Comparison of ENCODE assay signal across 8 cellular contexts in genomic region chr4:6250235-6250983, GRCh38. TPM values are rescaled to one million over a fixed set of nuclear protein-coding genes. Genes with fewer than 3 reads are reported as not detected.
DNase-seq lines count a peak whose midpoint lies in the region; ATAC-seq and TF ChIP-seq lines count a peak whose summit lies in the region.

No MANE protein-coding gene starts in this region.

- TF ChIP-seq EP300 in suprapubic skin (IDR thresholded peaks at IDR 0.05): no peak

- H3K27me3 ChIP-seq in body of pancreas (peaks cover 0 to 7% of the 10 kb centered on the region in 2 donors), suprapubic skin (peaks cover 44% of the 10 kb centered on the region)

- H3K4me3 ChIP-seq in HFF-Myc (replicated peaks; ENCODE audit: low read depth, low read length) (no peak overlapping the region), body of pancreas (no peak overlapping the region), suprapubic skin (no peak overlapping the region)

- TF ChIP-seq POLR2A in body of pancreas (IDR thresholded peaks at IDR 0.05): no peak
- TF ChIP-seq POLR2A in suprapubic skin (IDR thresholded peaks at IDR 0.05): no peak

- DNase-seq in DMS153 (lab: John Stamatoyannopoulos, UW): peak; percentile 17
- no peak for DNase-seq in HFF-Myc (ENCODE audit: extremely low read depth, low read depth)
- peak; percentile 90 for DNase-seq in NCI-H526 treated with DMSO at 0.1 percent for 48 hours (lab: John Stamatoyannopoulos, UW)
- peak in 1 of 4 donors; percentile 47 for DNase-seq in body of pancreas
- peak; percentile 77 for DNase-seq in iPS-NIHi7 (ENCODE audit: extremely low spot score)
- DNase-seq in suprapubic skin (ENCODE audit: low spot score in 2 of 2): no peak

- ATAC-seq in body of pancreas (peak; percentile 71), HG02588 (IDR thresholded peaks at IDR 0.05; ENCODE audit: unreplicated experiment) (no peak), HG02885 (IDR thresholded peaks at IDR 0.05; ENCODE audit: poor library complexity, unreplicated experiment) (no peak)

- no peaks in the 10 kb centered on the region for H3K9me3 ChIP-seq in body of pancreas
- H3K9me3 ChIP-seq in suprapubic skin: no peaks in the 10 kb centered on the region

- WGBS in body of pancreas, 2 donors: 9 to 11% methylated on average over 15 of the region's 15 CpGs
- WGBS in suprapubic skin: 18% methylated on average over 15 of the region's 15 CpGs

- TF ChIP-seq CTCF in HFF-Myc (IDR thresholded peaks at IDR 0.05; ENCODE audit: low read depth, low read length, missing control alignments) (peak; percentile 74), body of pancreas (IDR thresholded peaks at IDR 0.05) (peak; percentile 60 to 91 (median 79)), suprapubic skin (IDR thresholded peaks at IDR 0.05) (peak; percentile 63 to 71)

- H3K27ac ChIP-seq in body of pancreas (no peak overlapping the region), suprapubic skin (no peak overlapping the region)

- H3K4me1 ChIP-seq in body of pancreas (peaks cover 5% of the 10 kb centered on the region), suprapubic skin (peaks cover 11% of the 10 kb centered on the region)

- intact Hi-C loops in body of pancreas (cut with DNase I): loop anchor here (5.0 kb wide), 1 partner anchor 77 kb away; no protein-coding TSS in a partner anchor

- H3K36me3 ChIP-seq in body of pancreas (replicated peaks in 1 of 2; ENCODE audit: insufficient read depth in 1 of 2, low read depth in 2 of 2): no peaks in the 10 kb centered on the region
- no peaks in the 10 kb centered on the region for H3K36me3 ChIP-seq in suprapubic skin

RNA-seq across cellular contexts. Expression of gene WFS1, which starts 19.2 kb away (rescaled TPM):
- total RNA-seq in body of pancreas (10 to 100 TPM; 18.4 to 31.6 TPM), suprapubic skin (100 to 1,000 TPM in 1 of 4 donors, 10 to 100 TPM in 3; 31.5 to 124 (median 34.8) TPM)

RNA-seq across cellular contexts. Expression of gene JAKMIP1, which starts 50.1 kb away (rescaled TPM):
- total RNA-seq in body of pancreas (1 to 10 TPM in 1 of 2 donors, under 1 TPM in 1; 0.78 to 1.3 TPM), suprapubic skin (under 1 TPM in 1 of 4 donors, not detected in 3; 0.24 TPM)

Comparison
In these comparisons a context has a peak if more than half of its experiments do, and no peak if none do; other contexts are left out.
1. DNase-seq: peak in DMS153 (single experiment), NCI-H526 treated with DMSO at 0.1 percent for 48 hours (single experiment) and iPS-NIHi7 (single experiment); none in HFF-Myc (single experiment) and suprapubic skin (0 of 2).
2. Peak in every context shown above with its lines, with median percentiles within 50 percentile points of each other: CTCF ChIP-seq.